ENCODE assay signal across 13 cellular contexts in genomic region chr22:44683237-44683636, GRCh38. TPM values are rescaled to one million over a fixed set of nuclear protein-coding genes. Genes with fewer than 3 reads are reported as not detected.
DNase-seq lines count a peak whose midpoint lies in the region; ATAC-seq and TF ChIP-seq lines count a peak whose summit lies in the region.
"Had no signal": no experiment of that assay in that cellular context is flagged by ENCODE, and none has a peak within 500 bp of the region (broad histone marks: within the 10 kb centered on the region; RNA-seq: fewer than 3 reads in every experiment).

No MANE protein-coding gene starts in this region.

- H3K4me1 ChIP-seq in CD4-positive, CD25-positive, alpha-beta regulatory T cell (ENCODE audit: control insufficient read depth, insufficient read depth, low read length, poor library complexity, severe bottlenecking), result peaks cover 57% of the 10 kb centered on the region
- peaks cover 9% of the 10 kb centered on the region for H3K4me1 ChIP-seq in BE2C

- H3K36me3 ChIP-seq in CD4-positive, CD25-positive, alpha-beta regulatory T cell (ENCODE audit: control insufficient read depth, insufficient read depth, low read length), result no peaks in the 10 kb centered on the region
- no peaks in the 10 kb centered on the region for H3K36me3 ChIP-seq in BE2C
- H3K36me3 ChIP-seq: MG63 had no signal

- no peak for TF ChIP-seq CTCF in GM13976 (IDR thresholded peaks at IDR 0.05; ENCODE audit: borderline replicate concordance, control extremely low read depth, extremely low read depth, insufficient read depth, missing control alignments)
- no peak for TF ChIP-seq CTCF in BE2C (IDR thresholded peaks at IDR 0.05; ENCODE audit: low read depth, low read length)

- no peak overlapping the region for H3K27ac ChIP-seq in CD4-positive, CD25-positive, alpha-beta regulatory T cell (ENCODE audit: insufficient read depth, low read length, poor library complexity, severe bottlenecking)
- H3K27ac ChIP-seq: epithelial cell of prostate had no signal

- H3K4me3 ChIP-seq in CD4-positive, CD25-positive, alpha-beta regulatory T cell (ENCODE audit: low read depth, low read length), result no peak overlapping the region
- H3K4me3 ChIP-seq in BE2C (ENCODE audit: low read depth, low read length), result no peak overlapping the region
- H3K4me3 ChIP-seq: MG63, mucosa of descending colon had no signal

- no peaks in the 10 kb centered on the region for H3K9me3 Mint-ChIP-seq in CD4-positive, CD25-positive, alpha-beta regulatory T cell
- no peaks in the 10 kb centered on the region for H3K9me3 Mint-ChIP-seq in activated naive CD8-positive, alpha-beta T cell treated with anti-CD3 and anti-CD28 coated beads, Interleukin-2, amount 50 U/mL, for 24 hours

- in situ Hi-C loops in GM13976 (cut with MboI; ENCODE audit: low sequenced_read_pairs, unreplicated experiment), result no loop called here

- no peaks in the 10 kb centered on the region for H3K27me3 Mint-ChIP-seq in CD4-positive, CD25-positive, alpha-beta regulatory T cell
- H3K27me3 Mint-ChIP-seq in activated naive CD8-positive, alpha-beta T cell treated with anti-CD3 and anti-CD28 coated beads, Interleukin-2, amount 50 U/mL, for 24 hours, result no peaks in the 10 kb centered on the region

- H3K4me1 Mint-ChIP-seq in CD4-positive, CD25-positive, alpha-beta regulatory T cell, result peaks cover 5 to 72% (median 33%) of the 10 kb centered on the region in 4 donors
- H3K4me1 Mint-ChIP-seq in activated naive CD8-positive, alpha-beta T cell treated with anti-CD3 and anti-CD28 coated beads, Interleukin-2, amount 50 U/mL, for 24 hours, result peaks cover 52% of the 10 kb centered on the region

- ATAC-seq in CD4-positive, CD25-positive, alpha-beta regulatory T cell (ENCODE audit: low read depth in 2 of 2), result no peak
- ATAC-seq in HG03432 (IDR thresholded peaks at IDR 0.05; ENCODE audit: unreplicated experiment), result peak; percentile 42
- peak; percentile 11 for ATAC-seq in activated naive CD8-positive, alpha-beta T cell treated with anti-CD3 and anti-CD28 coated beads, Interleukin-2, amount 50 U/mL, for 24 hours
- no peak for ATAC-seq in GM21381 (IDR thresholded peaks at IDR 0.05; ENCODE audit: unreplicated experiment)
- ATAC-seq: mucosa of descending colon had no signal

- H3K4me3 Mint-ChIP-seq in CD4-positive, CD25-positive, alpha-beta regulatory T cell, result peak overlapping the region in 3 of 4 donors; percentile 36 to 68 (median 53)
- H3K4me3 Mint-ChIP-seq in activated naive CD8-positive, alpha-beta T cell treated with anti-CD3 and anti-CD28 coated beads, Interleukin-2, amount 50 U/mL, for 24 hours, result no peak overlapping the region

- H3K27ac Mint-ChIP-seq in CD4-positive, CD25-positive, alpha-beta regulatory T cell, result peak overlapping the region in 2 of 3 donors; percentile 71 to 91
- H3K27ac Mint-ChIP-seq in activated naive CD8-positive, alpha-beta T cell treated with anti-CD3 and anti-CD28 coated beads, Interleukin-2, amount 50 U/mL, for 24 hours, result no peak overlapping the region

- DNase-seq in CD4-positive, CD25-positive, alpha-beta regulatory T cell, result peak in 1 of 3 donors; percentile 87
- DNase-seq in GM13976 (ENCODE audit: low spot score), result peak; percentile 80
- DNase-seq in activated naive CD8-positive, alpha-beta T cell treated with anti-CD3 and anti-CD28 coated beads, Interleukin-2, amount 50 U/mL, for 24 hours, result peak; percentile 59
- no peak for DNase-seq in stimulated activated naive CD4-positive, alpha-beta T cell (lab: John Stamatoyannopoulos, UW)
- DNase-seq in BE2C, result no peak
- no peak for DNase-seq in OCI-M1 (lab: John Stamatoyannopoulos, UW)
- DNase-seq: activated gamma-delta T cell; MG63; mucosa of descending colon; NK-92 treated with Interleukin-12 subunit alpha and Interleukin-12 subunit beta, amount 100 ng/mL, for 24 hours had no signal

- H3K9me3 ChIP-seq in CD4-positive, CD25-positive, alpha-beta regulatory T cell (ENCODE audit: control insufficient read depth in 2 of 2, low read length in 2 of 2), result no peaks in the 10 kb centered on the region
- H3K9me3 ChIP-seq in BE2C, result no peaks in the 10 kb centered on the region
- H3K9me3 ChIP-seq: MG63, mucosa of descending colon had no signal

- peaks cover 8% of the 10 kb centered on the region for H3K36me3 Mint-ChIP-seq in CD4-positive, CD25-positive, alpha-beta regulatory T cell
- H3K36me3 Mint-ChIP-seq in activated naive CD8-positive, alpha-beta T cell treated with anti-CD3 and anti-CD28 coated beads, Interleukin-2, amount 50 U/mL, for 24 hours (ENCODE audit: low read depth), result no peaks in the 10 kb centered on the region

- H3K27me3 ChIP-seq in CD4-positive, CD25-positive, alpha-beta regulatory T cell (ENCODE audit: control insufficient read depth, insufficient read depth, low read length), result no peaks in the 10 kb centered on the region
- H3K27me3 ChIP-seq in BE2C, result no peaks in the 10 kb centered on the region
- H3K27me3 ChIP-seq: MG63 had no signal

RNA-seq across cellular contexts. Expression of gene PRR5, which starts 18.8 kb away (rescaled TPM):
- total RNA-seq in CD4-positive, CD25-positive, alpha-beta regulatory T cell, result 44.4 TPM
- 10 to 100 TPM; 29.2 to 37.6 (median 33.3) TPM for polyA plus RNA-seq in CD4-positive, CD25-positive, alpha-beta regulatory T cell
- 8.3 TPM for polyA plus RNA-seq in BE2C (2012; ENCODE audit: insufficient read depth, insufficient read length, low read depth)

Comparison
In these comparisons a context has a peak if more than half of its experiments do, and no peak if none do; other contexts are left out.
1. ATAC-seq: peak in HG03432 (single experiment) and activated naive CD8-positive, alpha-beta T cell treated with anti-CD3 and anti-CD28 coated beads, Interleukin-2, amount 50 U/mL, for 24 hours (single experiment); none in CD4-positive, CD25-positive, alpha-beta regulatory T cell (0 of 2) and GM21381 (single experiment).
2. DNase-seq: peak in GM13976 (single experiment) and activated naive CD8-positive, alpha-beta T cell treated with anti-CD3 and anti-CD28 coated beads, Interleukin-2, amount 50 U/mL, for 24 hours (single experiment); none in stimulated activated naive CD4-positive, alpha-beta T cell (0 of 6), BE2C (single experiment) and OCI-M1 (single experiment).